ENCODE assay signal across 1 cellular context in genomic region chr3:48918388-48919214, GRCh38.
A peak's percentile ranks its signal among the peaks of the same experiment; 100 is the strongest.
TF ChIP-seq lines count a peak whose summit lies in the region.

ARIH2 (plus strand) TSS chr3:48918842; CDS start chr3:48927559, 8,717 bp downstream.

TF ChIP-seq in A549, 52 proteins besides CTCF, POLR2A, EP300 and RAD21 (continued from another document):
- TF ChIP-seq E2F6 (IDR thresholded peaks at IDR 0.05; ENCODE audit: borderline replicate concordance, low read depth): peak; percentile 13; the same call in 1 of the 2 replicates
- TF ChIP-seq EHF (CRISPR knock-in tag; IDR thresholded peaks at IDR 0.05): no peak
